ENCODE assay signal across 27 cellular contexts in the genomic region with DNA sequence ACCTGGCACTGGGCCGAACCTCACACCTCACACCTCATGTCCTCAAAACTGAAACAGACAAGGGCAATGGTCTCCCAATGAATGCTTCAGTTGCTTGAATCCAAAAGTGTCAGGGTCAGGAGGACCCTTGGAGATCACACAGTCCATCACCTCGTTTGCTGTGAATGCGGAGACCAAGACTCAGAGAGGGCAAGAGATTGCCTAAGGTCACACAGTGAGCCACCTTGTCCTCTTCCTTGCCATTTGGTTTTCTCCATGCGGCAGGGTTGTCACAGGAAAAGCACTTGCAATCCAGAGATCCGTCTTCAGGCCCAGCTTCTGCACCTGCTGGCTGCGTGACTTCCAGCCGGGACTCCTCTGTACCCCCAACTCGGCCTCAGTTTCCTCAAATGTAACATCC.
"Had no signal": no experiment of that assay in that cellular context is flagged by ENCODE, and none has a peak within 500 bp of the region (broad histone marks: within the 10 kb centered on the region; RNA-seq: fewer than 3 reads in every experiment).

No MANE protein-coding gene starts in this region.

- H3K36me3 Mint-ChIP-seq: naive thymus-derived CD8-positive, alpha-beta T cell; stimulated activated effector memory CD8-positive, alpha-beta T cell treated with anti-CD3 and anti-CD28 coated beads, Interleukin-12 subunit alpha, Interleukin-12 subunit beta, amount 100 ng/mL, for 72 hours had no signal

- H3K9me3 ChIP-seq: heart right ventricle, left ventricle myocardium inferior, mucosa of descending colon, ovary, right atrium auricular region, suprapubic skin, thoracic aorta, tibial artery, uterus had no signal

- ATAC-seq: heart right ventricle; mucosa of descending colon; naive thymus-derived CD8-positive, alpha-beta T cell; sciatic nerve; stimulated activated effector memory CD8-positive, alpha-beta T cell treated with anti-CD3 and anti-CD28 coated beads, Interleukin-12 subunit alpha, Interleukin-12 subunit beta, amount 100 ng/mL, for 72 hours had no signal

- H3K27ac Mint-ChIP-seq: nephron; progenitor cell of endocrine pancreas; stimulated activated effector memory CD8-positive, alpha-beta T cell treated with anti-CD3 and anti-CD28 coated beads, Interleukin-12 subunit alpha, Interleukin-12 subunit beta, amount 100 ng/mL, for 72 hours; stimulated activated naive CD8-positive, alpha-beta T cell treated with anti-CD3 and anti-CD28 coated beads, Interleukin-15, Interleukin-2, amounts not matched to agents 100 ng/mL and 50 ng/mL, for 24 hours had no signal

- H3K4me3 ChIP-seq: heart right ventricle, hepatocyte, left ventricle myocardium inferior, lung, mucosa of descending colon, ovary, right atrium auricular region, skin epidermis, suprapubic skin, thoracic aorta, tibial artery, uterus had no signal

- H3K9me3 Mint-ChIP-seq: naive thymus-derived CD8-positive, alpha-beta T cell; nephron; neural crest cell; stimulated activated effector memory CD8-positive, alpha-beta T cell treated with anti-CD3 and anti-CD28 coated beads, Interleukin-12 subunit alpha, Interleukin-12 subunit beta, amount 100 ng/mL, for 72 hours; stimulated activated naive CD8-positive, alpha-beta T cell treated with anti-CD3 and anti-CD28 coated beads, Interleukin-15, Interleukin-2, amounts not matched to agents 100 ng/mL and 50 ng/mL, for 24 hours had no signal

- H3K4me2 ChIP-seq: hepatocyte had no signal

- DNase-seq: heart right ventricle; islet precursor cell; left ventricle myocardium inferior; midbrain; mucosa of descending colon; naive thymus-derived CD8-positive, alpha-beta T cell; ovary; stimulated activated CD4-positive, alpha-beta T cell treated with anti-CD3 and anti-CD28 coated beads, Interleukin-12 subunit alpha, Interleukin-12 subunit beta, amount 100 ng/mL, for 4 hours; stimulated activated CD4-positive, alpha-beta T cell treated with anti-CD3 and anti-CD28 coated beads, Interleukin-15, amount 100 ng/mL, for 24 hours; stimulated activated CD4-positive, alpha-beta T cell treated with anti-CD3 and anti-CD28 coated beads, Interleukin-2, amount 100 ng/mL, for 24 hours; stimulated activated CD4-positive, alpha-beta T cell treated with anti-CD3 and anti-CD28 coated beads, Interleukin-4, amount 100 ng/mL, for 1 hour; stimulated activated naive CD4-positive, alpha-beta T cell; tibial artery; trophoblast cell; uterus had no signal

- H3K4me3 Mint-ChIP-seq: naive thymus-derived CD8-positive, alpha-beta T cell; nephron; neural crest cell; stimulated activated effector memory CD8-positive, alpha-beta T cell treated with anti-CD3 and anti-CD28 coated beads, Interleukin-12 subunit alpha, Interleukin-12 subunit beta, amount 100 ng/mL, for 72 hours; stimulated activated naive CD8-positive, alpha-beta T cell treated with anti-CD3 and anti-CD28 coated beads, Interleukin-15, Interleukin-2, amounts not matched to agents 100 ng/mL and 50 ng/mL, for 24 hours had no signal

- H3K27ac ChIP-seq: heart right ventricle, hepatocyte, left ventricle myocardium inferior, ovary, right atrium auricular region, skin epidermis, suprapubic skin, thoracic aorta, tibial artery, uterus had no signal

- H3K4me1 ChIP-seq: uterus had no signal
